Comparison of ENCODE assay signal across 15 cellular contexts in genomic region chr1:228364706-228365213, GRCh38. TPM values are rescaled to one million over a fixed set of nuclear protein-coding genes. Genes with fewer than 3 reads are reported as not detected.
"Had no signal": no experiment of that assay in that cellular context is flagged by ENCODE, and none has a peak within 500 bp of the region (broad histone marks: within the 10 kb centered on the region; RNA-seq: fewer than 3 reads in every experiment).

No MANE protein-coding gene starts in this region.

- H3K9me3 ChIP-seq: gastroesophageal sphincter, pancreas had no signal

- ATAC-seq: activated CD4-positive, CD25-positive, alpha-beta regulatory T cell treated with anti-CD3 and anti-CD28 coated beads, Interleukin-2, amount 50 U/mL, for 24 hours; activated naive CD8-positive, alpha-beta T cell treated with anti-CD3 and anti-CD28 coated beads, Interleukin-2, amount 50 U/mL, for 24 hours; effector memory CD8-positive, alpha-beta T cell; gastroesophageal sphincter; pancreas; stimulated activated naive B cell treated with anti-CD40 and anti-IgM and Interleukin-4, amounts not matched to agents 10 μg/mL and 1 μg/mL and 100 μg/mL, for 72 hours had no signal

- H3K36me3 ChIP-seq: gastroesophageal sphincter, pancreas had no signal

- H3K27ac ChIP-seq: epithelial cell of prostate, gastroesophageal sphincter, hepatocyte, pancreas had no signal

- H3K27me3 ChIP-seq: hepatocyte, pancreas had no signal

- H2AFZ ChIP-seq: hepatocyte had no signal

- H3K4me3 ChIP-seq: gastroesophageal sphincter, hepatocyte, pancreas had no signal

- DNase-seq: activated naive CD8-positive, alpha-beta T cell treated with anti-CD3 and anti-CD28 coated beads, Interleukin-2, amount 50 U/mL, for 24 hours; activated T-cell treated with anti-CD3 and anti-CD28 coated beads, Interleukin-2, amount 50 U/mL, for 24 hours; central memory CD4-positive, alpha-beta T cell; effector memory CD8-positive, alpha-beta T cell; kidney glomerular epithelial cell; retina; stimulated activated CD4-positive, alpha-beta T cell treated with anti-CD3 and anti-CD28 coated beads, Interleukin-1b, Interleukin-23, amount 100 ng/mL, for 48 hours; stimulated activated naive B cell treated with anti-CD40 and anti-IgM and Interleukin-4, amounts not matched to agents 10 μg/mL and 1 μg/mL and 100 μg/mL, for 72 hours; substantia nigra; trophoblast cell had no signal

- H3K4me1 ChIP-seq: gastroesophageal sphincter had no signal

- H3K4me2 ChIP-seq: hepatocyte had no signal

RNA-seq across cellular contexts. Expression of gene TRIM17, which starts 51.9 kb away (rescaled TPM):
- total RNA-seq: gastroesophageal sphincter had no signal
